ENCODE assay signal across 1 cellular context in the genomic region with DNA sequence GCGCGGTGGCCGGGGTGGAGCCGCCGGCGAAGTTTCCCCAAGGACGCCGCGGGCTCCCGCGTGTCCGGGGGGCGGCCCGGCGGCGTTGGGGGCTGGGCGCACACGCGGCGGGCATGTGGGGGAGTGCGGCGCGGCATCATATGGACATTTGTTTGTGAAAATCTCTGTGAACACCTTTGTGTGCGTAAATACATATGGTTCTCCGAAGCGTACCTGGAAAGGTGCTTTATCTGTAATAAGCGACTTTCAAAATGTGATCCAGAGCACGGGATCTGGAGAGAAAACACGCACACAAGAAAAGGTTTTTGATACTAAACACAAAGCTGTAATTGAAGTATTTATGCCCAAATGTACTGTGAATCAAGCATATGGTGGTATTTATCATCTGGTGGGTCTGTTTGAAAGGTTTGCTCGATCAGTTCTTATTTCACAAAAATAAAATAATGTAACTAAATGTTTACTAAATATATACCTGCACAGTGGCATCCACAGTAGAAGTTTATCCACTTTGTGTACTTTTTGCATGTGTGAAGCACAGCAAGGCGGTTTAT.
TF ChIP-seq lines count a peak whose summit lies in the region.

No MANE protein-coding gene starts in this region.

TF ChIP-seq in HepG2, 621 proteins besides CTCF, POLR2A, EP300 and RAD21 (continued from another document):
- TF ChIP-seq ELF3 (CRISPR knock-in tag; IDR thresholded peaks at IDR 0.05) (0 out of 2 replicates have a peak, but pooled peaks have one; percentile 15), AGO2 (optimal IDR thresholded peaks at IDR 0.05; ENCODE audit: low read depth, low read length) (peak; percentile 17), MYC (CRISPR knock-in tag; IDR thresholded peaks at IDR 0.05; ENCODE audit: borderline replicate concordance) (peak; percentile 79), HDAC1 (CRISPR knock-in tag; IDR thresholded peaks at IDR 0.05) (peak; percentile 40; the same call in 1 of the 2 replicates), ZNF720 (CRISPR knock-in tag; IDR thresholded peaks at IDR 0.05) (no peak), HNRNPL (IDR thresholded peaks at IDR 0.05; ENCODE audit: low read depth, low read length) (no peak), DMAP1 (CRISPR knock-in tag; IDR thresholded peaks at IDR 0.05) (peak; percentile 60; the same call in 1 of the 2 replicates), ZNF766 (CRISPR knock-in tag; IDR thresholded peaks at IDR 0.05; ENCODE audit: borderline replicate concordance) (no peak), ZBTB38 (CRISPR knock-in tag; IDR thresholded peaks at IDR 0.05) (peak; percentile 20; the same call in 1 of the 2 replicates), ZSCAN5A (CRISPR knock-in tag; IDR thresholded peaks at IDR 0.05; ENCODE audit: borderline replicate concordance) (0 out of 2 replicates have a peak, but pooled peaks have one; percentile 53), PATZ1 (CRISPR knock-in tag; IDR thresholded peaks at IDR 0.05) (peak; percentile 51), KAT7 (CRISPR knock-in tag; IDR thresholded peaks at IDR 0.05; ENCODE audit: borderline replicate concordance) (peak; percentile 42; the same call in 1 of the 2 replicates), FOXP1 (IDR thresholded peaks at IDR 0.05) (no peak), FOXP1 (CRISPR knock-in tag; IDR thresholded peaks at IDR 0.05) (no peak), ZNF430 (CRISPR knock-in tag; IDR thresholded peaks at IDR 0.05) (no peak), ZGPAT (CRISPR knock-in tag; IDR thresholded peaks at IDR 0.05) (peak; percentile 31; the same call in 1 of the 2 replicates), ZNF180 (CRISPR knock-in tag; IDR thresholded peaks at IDR 0.05; ENCODE audit: borderline replicate concordance, low read depth) (no peak), SP5 (CRISPR knock-in tag; IDR thresholded peaks at IDR 0.05; ENCODE audit: borderline replicate concordance, low read depth) (peak; percentile 45; the same call in 1 of the 2 replicates), ZNF281 (CRISPR knock-in tag; IDR thresholded peaks at IDR 0.05; ENCODE audit: borderline replicate concordance) (peak; percentile 91), AKAP8 (CRISPR knock-in tag; IDR thresholded peaks at IDR 0.05) (0 out of 2 replicates have a peak, but pooled peaks have one; percentile 35), ZBTB25 (CRISPR knock-in tag; IDR thresholded peaks at IDR 0.05) (no peak), ZNF276 (CRISPR knock-in tag; IDR thresholded peaks at IDR 0.05; ENCODE audit: low read depth) (no peak), SKI (IDR thresholded peaks at IDR 0.05; ENCODE audit: partially characterized antibody) (peak; percentile 59), YEATS4 (CRISPR knock-in tag; IDR thresholded peaks at IDR 0.05; ENCODE audit: borderline replicate concordance) (0 out of 2 replicates have a peak, but pooled peaks have one; percentile 58), GATAD2A (CRISPR knock-in tag; IDR thresholded peaks at IDR 0.05) (peak; percentile 25; the same call in 1 of the 2 replicates), SALL1 (CRISPR knock-in tag; IDR thresholded peaks at IDR 0.05) (peak; percentile 61), MAZ (IDR thresholded peaks at IDR 0.05; ENCODE audit: borderline replicate concordance, low read depth, low read length) (no peak), MAZ (CRISPR knock-in tag; IDR thresholded peaks at IDR 0.05; ENCODE audit: low read depth) (peak; percentile 53; the same call in 1 of the 2 replicates), ZNF629 (CRISPR knock-in tag; conservative IDR thresholded peaks at IDR 0.05) (no peak)
- TF ChIP-seq, protein P1, sequence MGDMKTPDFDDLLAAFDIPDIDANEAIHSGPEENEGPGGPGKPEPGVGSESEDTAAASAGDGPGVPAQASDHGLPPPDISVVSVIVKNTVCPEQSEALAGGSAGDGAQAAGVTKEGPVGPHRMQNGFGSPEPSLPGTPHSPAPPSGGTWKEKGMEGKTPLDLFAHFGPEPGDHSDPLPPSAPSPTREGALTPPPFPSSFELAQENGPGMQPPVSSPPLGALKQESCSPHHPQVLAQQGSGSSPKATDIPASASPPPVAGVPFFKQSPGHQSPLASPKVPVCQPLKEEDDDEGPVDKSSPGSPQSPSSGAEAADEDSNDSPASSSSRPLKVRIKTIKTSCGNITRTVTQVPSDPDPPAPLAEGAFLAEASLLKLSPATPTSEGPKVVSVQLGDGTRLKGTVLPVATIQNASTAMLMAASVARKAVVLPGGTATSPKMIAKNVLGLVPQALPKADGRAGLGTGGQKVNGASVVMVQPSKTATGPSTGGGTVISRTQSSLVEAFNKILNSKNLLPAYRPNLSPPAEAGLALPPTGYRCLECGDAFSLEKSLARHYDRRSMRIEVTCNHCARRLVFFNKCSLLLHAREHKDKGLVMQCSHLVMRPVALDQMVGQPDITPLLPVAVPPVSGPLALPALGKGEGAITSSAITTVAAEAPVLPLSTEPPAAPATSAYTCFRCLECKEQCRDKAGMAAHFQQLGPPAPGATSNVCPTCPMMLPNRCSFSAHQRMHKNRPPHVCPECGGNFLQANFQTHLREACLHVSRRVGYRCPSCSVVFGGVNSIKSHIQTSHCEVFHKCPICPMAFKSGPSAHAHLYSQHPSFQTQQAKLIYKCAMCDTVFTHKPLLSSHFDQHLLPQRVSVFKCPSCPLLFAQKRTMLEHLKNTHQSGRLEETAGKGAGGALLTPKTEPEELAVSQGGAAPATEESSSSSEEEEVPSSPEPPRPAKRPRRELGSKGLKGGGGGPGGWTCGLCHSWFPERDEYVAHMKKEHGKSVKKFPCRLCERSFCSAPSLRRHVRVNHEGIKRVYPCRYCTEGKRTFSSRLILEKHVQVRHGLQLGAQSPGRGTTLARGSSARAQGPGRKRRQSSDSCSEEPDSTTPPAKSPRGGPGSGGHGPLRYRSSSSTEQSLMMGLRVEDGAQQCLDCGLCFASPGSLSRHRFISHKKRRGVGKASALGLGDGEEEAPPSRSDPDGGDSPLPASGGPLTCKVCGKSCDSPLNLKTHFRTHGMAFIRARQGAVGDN (CRISPR knock-in tag; IDR thresholded peaks at IDR 0.05), result peak; percentile 73
- TF ChIP-seq, protein P2, sequence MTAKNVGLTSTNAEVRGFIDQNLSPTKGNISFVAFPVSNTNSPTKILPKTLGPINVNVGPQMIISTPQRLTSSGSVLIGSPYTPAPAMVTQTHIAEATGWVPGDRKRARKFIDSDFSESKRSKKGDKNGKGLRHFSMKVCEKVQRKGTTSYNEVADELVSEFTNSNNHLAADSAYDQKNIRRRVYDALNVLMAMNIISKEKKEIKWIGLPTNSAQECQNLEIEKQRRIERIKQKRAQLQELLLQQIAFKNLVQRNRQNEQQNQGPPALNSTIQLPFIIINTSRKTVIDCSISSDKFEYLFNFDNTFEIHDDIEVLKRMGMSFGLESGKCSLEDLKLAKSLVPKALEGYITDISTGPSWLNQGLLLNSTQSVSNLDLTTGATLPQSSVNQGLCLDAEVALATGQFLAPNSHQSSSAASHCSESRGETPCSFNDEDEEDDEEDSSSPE (CRISPR knock-in tag; IDR thresholded peaks at IDR 0.05), result peak; percentile 43; the same call in 1 of the 2 replicates
- TF ChIP-seq, protein P3, sequence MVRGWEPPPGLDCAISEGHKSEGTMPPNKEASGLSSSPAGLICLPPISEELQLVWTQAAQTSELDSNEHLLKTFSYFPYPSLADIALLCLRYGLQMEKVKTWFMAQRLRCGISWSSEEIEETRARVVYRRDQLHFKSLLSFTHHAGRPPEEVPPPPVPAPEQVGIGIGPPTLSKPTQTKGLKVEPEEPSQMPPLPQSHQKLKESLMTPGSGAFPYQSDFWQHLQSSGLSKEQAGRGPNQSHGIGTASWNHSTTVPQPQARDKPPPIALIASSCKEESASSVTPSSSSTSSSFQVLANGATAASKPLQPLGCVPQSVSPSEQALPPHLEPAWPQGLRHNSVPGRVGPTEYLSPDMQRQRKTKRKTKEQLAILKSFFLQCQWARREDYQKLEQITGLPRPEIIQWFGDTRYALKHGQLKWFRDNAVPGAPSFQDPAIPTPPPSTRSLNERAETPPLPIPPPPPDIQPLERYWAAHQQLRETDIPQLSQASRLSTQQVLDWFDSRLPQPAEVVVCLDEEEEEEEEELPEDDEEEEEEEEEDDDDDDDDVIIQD (CRISPR knock-in tag; IDR thresholded peaks at IDR 0.05; ENCODE audit: low read depth), result no peak
